In genomic region chr4:1512738-1513660, GRCh38 we compare ENCODE assay signal across 9 cellular contexts.
DNase-seq lines count a peak whose midpoint lies in the region; ATAC-seq, FAIRE-seq and TF ChIP-seq lines count a peak whose summit lies in the region.
"Had no signal": no experiment of that assay in that cellular context is flagged by ENCODE, and none has a peak within 500 bp of the region (broad histone marks: within the 10 kb centered on the region; RNA-seq: fewer than 3 reads in every experiment).

No MANE protein-coding gene starts in this region.

- no peaks in the 10 kb centered on the region for H3K4me1 Mint-ChIP-seq in activated naive CD8-positive, alpha-beta T cell treated with anti-CD3 and anti-CD28 coated beads, Interleukin-2, amount 10 ng/mL, durations not matched to agents 7 days and 5 days
- no peaks in the 10 kb centered on the region for H3K4me1 Mint-ChIP-seq in stimulated activated memory B cell treated with anti-CD40 and anti-IgM and Interleukin-4, amounts not matched to agents 10 μg/mL and 1 μg/mL and 100 μg/mL, for 72 hours
- H3K4me1 Mint-ChIP-seq: IgD-negative memory B cell had no signal

- FAIRE-seq in GM12891 (lab: Jason Lieb, UNC), result no peak

- DNase-seq in ELF-1 (ENCODE audit: low read depth, low spot score) (peak; percentile 77), iPS-NIHi11 (ENCODE audit: low spot score) (peak; percentile 94), GM12891 (ENCODE audit: insufficient read length, low spot score) (no peak)
- peak; percentile 71 for DNase-seq in activated naive CD8-positive, alpha-beta T cell treated with anti-CD3 and anti-CD28 coated beads, Interleukin-2, amount 10 ng/mL, durations not matched to agents 7 days and 5 days
- DNase-seq in stimulated activated CD4-positive, alpha-beta T cell treated with anti-CD3 and anti-CD28 coated beads, Interleukin-1b, Interleukin-23, amount 100 ng/mL, for 4 hours (ENCODE audit: low read depth in 2 of 2), result peak; percentile 26 to 62

- no peak overlapping the region for H3K27ac Mint-ChIP-seq in activated naive CD8-positive, alpha-beta T cell treated with anti-CD3 and anti-CD28 coated beads, Interleukin-2, amount 10 ng/mL, durations not matched to agents 7 days and 5 days
- H3K27ac Mint-ChIP-seq in stimulated activated memory B cell treated with anti-CD40 and anti-IgM and Interleukin-4, amounts not matched to agents 10 μg/mL and 1 μg/mL and 100 μg/mL, for 72 hours, result no peak overlapping the region
- H3K27ac Mint-ChIP-seq: IgD-negative memory B cell had no signal

- no peak overlapping the region for H3K4me3 Mint-ChIP-seq in activated naive CD8-positive, alpha-beta T cell treated with anti-CD3 and anti-CD28 coated beads, Interleukin-2, amount 10 ng/mL, durations not matched to agents 7 days and 5 days
- H3K4me3 Mint-ChIP-seq in stimulated activated memory B cell treated with anti-CD40 and anti-IgM and Interleukin-4, amounts not matched to agents 10 μg/mL and 1 μg/mL and 100 μg/mL, for 72 hours, result no peak overlapping the region
- H3K4me3 Mint-ChIP-seq: IgD-negative memory B cell had no signal

- no peaks in the 10 kb centered on the region for H3K36me3 Mint-ChIP-seq in activated naive CD8-positive, alpha-beta T cell treated with anti-CD3 and anti-CD28 coated beads, Interleukin-2, amount 10 ng/mL, durations not matched to agents 7 days and 5 days
- no peaks in the 10 kb centered on the region for H3K36me3 Mint-ChIP-seq in stimulated activated memory B cell treated with anti-CD40 and anti-IgM and Interleukin-4, amounts not matched to agents 10 μg/mL and 1 μg/mL and 100 μg/mL, for 72 hours
- H3K36me3 Mint-ChIP-seq: IgD-negative memory B cell had no signal

- no peaks in the 10 kb centered on the region for H3K9me3 Mint-ChIP-seq in activated naive CD8-positive, alpha-beta T cell treated with anti-CD3 and anti-CD28 coated beads, Interleukin-2, amount 10 ng/mL, durations not matched to agents 7 days and 5 days
- H3K9me3 Mint-ChIP-seq in stimulated activated memory B cell treated with anti-CD40 and anti-IgM and Interleukin-4, amounts not matched to agents 10 μg/mL and 1 μg/mL and 100 μg/mL, for 72 hours, result peaks cover 3% of the 10 kb centered on the region
- H3K9me3 Mint-ChIP-seq: IgD-negative memory B cell had no signal

- TF ChIP-seq POLR2A in GM12891 (IDR thresholded peaks at IDR 0.05; ENCODE audit: low read depth, low read length), result no peak

- peaks cover 3% of the 10 kb centered on the region for H3K27me3 Mint-ChIP-seq in activated naive CD8-positive, alpha-beta T cell treated with anti-CD3 and anti-CD28 coated beads, Interleukin-2, amount 10 ng/mL, durations not matched to agents 7 days and 5 days
- peaks cover 13% of the 10 kb centered on the region for H3K27me3 Mint-ChIP-seq in stimulated activated memory B cell treated with anti-CD40 and anti-IgM and Interleukin-4, amounts not matched to agents 10 μg/mL and 1 μg/mL and 100 μg/mL, for 72 hours

- ATAC-seq in SK-N-SH treated with all-trans-retinoic acid at 6 μM for 48 hours (peak; percentile 80), GM21447 (IDR thresholded peaks at IDR 0.05; ENCODE audit: unreplicated experiment) (no peak)
- peak; percentile 77 for ATAC-seq in activated naive CD8-positive, alpha-beta T cell treated with anti-CD3 and anti-CD28 coated beads, Interleukin-2, amount 10 ng/mL, durations not matched to agents 7 days and 5 days (ENCODE audit: low read depth)
- no peak for ATAC-seq in stimulated activated memory B cell treated with anti-CD40 and anti-IgM and Interleukin-4, amounts not matched to agents 10 μg/mL and 1 μg/mL and 100 μg/mL, for 72 hours

- POLR2A ChIA-PET in activated naive CD8-positive, alpha-beta T cell treated with anti-CD3 and anti-CD28 coated beads, Interleukin-2, amount 10 ng/mL, durations not matched to agents 7 days and 5 days (lab: Charles Lee), result no interaction called here

TF ChIP-seq in SK-N-SH treated with all-trans-retinoic acid at 6 μM for 48 hours, 23 proteins besides CTCF, POLR2A, EP300 and RAD21:
- TF ChIP-seq PPARA (CRISPR knock-in tag; IDR thresholded peaks at IDR 0.05; ENCODE audit: borderline replicate concordance), result no peak

TF ChIP-seq in GM12891, 5 proteins besides CTCF, POLR2A, EP300 and RAD21:
- no peak for TF ChIP-seq POLR2AphosphoS5 (IDR thresholded peaks at IDR 0.05; ENCODE audit: low read depth, low read length)
- no peak for TF ChIP-seq TAF1 (IDR thresholded peaks at IDR 0.05; ENCODE audit: low read depth, low read length)
- TF ChIP-seq SPI1 (IDR thresholded peaks at IDR 0.05; ENCODE audit: low read depth, low read length), result no peak
- no peak for TF ChIP-seq PAX5 (IDR thresholded peaks at IDR 0.05; ENCODE audit: insufficient read depth, low read length, severe bottlenecking)
- no peak for TF ChIP-seq POU2F2 (IDR thresholded peaks at IDR 0.05; ENCODE audit: low read depth, low read length)

Comparison
In these comparisons a context has a peak if more than half of its experiments do, and no peak if none do; other contexts are left out.
1. ATAC-seq: peak in SK-N-SH treated with all-trans-retinoic acid at 6 μM for 48 hours (single experiment) and activated naive CD8-positive, alpha-beta T cell treated with anti-CD3 and anti-CD28 coated beads, Interleukin-2, amount 10 ng/mL, durations not matched to agents 7 days and 5 days (single experiment); none in GM21447 (single experiment) and stimulated activated memory B cell treated with anti-CD40 and anti-IgM and Interleukin-4, amounts not matched to agents 10 μg/mL and 1 μg/mL and 100 μg/mL, for 72 hours (single experiment).